ENCODE assay signal across 1 cellular context in genomic region chr10:4353964-4354363, GRCh38.
TF ChIP-seq lines count a peak whose summit lies in the region.

No MANE protein-coding gene starts in this region.

TF ChIP-seq in GM23338, 12 proteins besides CTCF, POLR2A, EP300 and RAD21 (continued from another document):
- TF ChIP-seq ZNF462 (CRISPR knock-in tag; IDR thresholded peaks at IDR 0.05) (no peak), CREB1 (CRISPR knock-in tag; IDR thresholded peaks at IDR 0.05; ENCODE audit: low read depth) (no peak), ETS1 (IDR thresholded peaks at IDR 0.05) (no peak)
